In the genomic region with DNA sequence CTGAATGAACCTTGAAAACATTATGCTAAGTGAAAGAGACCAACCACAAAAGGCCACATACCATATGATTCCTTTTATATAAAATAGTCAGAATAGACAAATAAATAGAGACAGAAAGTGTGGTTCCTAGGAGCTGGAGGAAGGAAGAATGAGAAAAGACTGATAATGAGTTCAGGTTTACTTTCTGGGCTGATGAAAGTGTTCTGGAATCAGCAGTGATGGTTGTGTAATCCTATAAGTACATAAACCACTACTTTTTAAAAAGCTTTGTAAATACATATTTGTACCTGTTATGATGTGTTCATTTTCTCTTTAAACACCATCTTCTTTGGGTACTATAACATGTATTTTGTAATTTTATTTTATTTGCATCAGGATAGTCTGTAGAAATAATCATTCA, we compare ENCODE assay signal across 18 cellular contexts. TPM values are rescaled to one million over a fixed set of nuclear protein-coding genes. Genes with fewer than 3 reads are reported as not detected.
"Had no signal": no experiment of that assay in that cellular context is flagged by ENCODE, and none has a peak within 500 bp of the region (broad histone marks: within the 10 kb centered on the region; RNA-seq: fewer than 3 reads in every experiment).

No MANE protein-coding gene starts in this region.

- H3K4me3 ChIP-seq: colonic mucosa, heart left ventricle, lung, prostate gland had no signal

- H3K4me1 ChIP-seq: colonic mucosa, parathyroid adenoma, prostate gland had no signal

- H3K36me3 ChIP-seq: colonic mucosa, prostate gland had no signal

- H3K27me3 ChIP-seq: colonic mucosa had no signal

- H3K27ac ChIP-seq: colonic mucosa, heart left ventricle, parathyroid adenoma, prostate gland had no signal

- H2AFZ ChIP-seq: parathyroid adenoma had no signal

- H3K9ac ChIP-seq: parathyroid adenoma had no signal

- ATAC-seq: heart left ventricle, left ventricle myocardium superior, sciatic nerve had no signal

- H3K9me3 ChIP-seq: colonic mucosa, heart left ventricle, prostate gland had no signal

- FAIRE-seq: endothelial cell of umbilical vein had no signal

- DNase-seq: cerebellar nuclear complex; colonic mucosa; dermis blood vessel endothelial cell; endodermal cell; foreskin melanocyte; heart left ventricle; islet precursor cell; left ventricle myocardium superior; mesendoderm; naive B cell; occipital lobe; stimulated activated naive CD4-positive, alpha-beta T cell treated with Interleukin-2 at 50 U/mL for 16 hours; trophoblast cell had no signal

RNA-seq across cellular contexts. Expression of a gene that starts 28.1 kb away (rescaled TPM):
- total RNA-seq: endodermal cell had no signal
